Comparison of ENCODE assay signal across 6 cellular contexts in genomic region chr4:128258166-128258565, GRCh38. TPM values are rescaled to one million over a fixed set of nuclear protein-coding genes. Genes with fewer than 3 reads are reported as not detected.
DNase-seq lines count a peak whose midpoint lies in the region; ATAC-seq and TF ChIP-seq lines count a peak whose summit lies in the region.
"Not testable (repeated sequence)": the region's sequence is repeated elsewhere in the genome, so short reads cannot be mapped to it uniquely, and the experiment has no call there.

No MANE protein-coding gene starts in this region.

- peaks cover 17 to 43% of the 10 kb centered on the region in 2 experiments for H3K9me3 Mint-ChIP-seq in H9
- H3K9me3 Mint-ChIP-seq in endodermal cell: peaks cover 33% of the 10 kb centered on the region
- H3K9me3 Mint-ChIP-seq in progenitor cell of endocrine pancreas (ENCODE audit: low read depth): peaks cover 19% of the 10 kb centered on the region

- H3K4me3 Mint-ChIP-seq in H9; endodermal cell; progenitor cell of endocrine pancreas (ENCODE audit: low read depth): not testable (repeated sequence)

- ATAC-seq in left colon: peak; percentile 82

- no CpG with 5 or more reads among the region's 4 CpGs for WGBS in H9 (ENCODE audit: extremely low coverage, insufficient read length, low lambda C conversion rate)
- 85 to 95% methylated on average over 2 to 4 of the region's 4 CpGs for WGBS in endodermal cell (ENCODE audit: insufficient coverage in 1 of 2, insufficient read length in 1 of 2), 2 experiments

- not testable (repeated sequence) for H3K23me2 ChIP-seq in H9 (ENCODE audit: insufficient read length, low read depth, low read length, poor library complexity, severe bottlenecking)

- not testable (repeated sequence) for H2BK12ac ChIP-seq in H9 (ENCODE audit: insufficient read length, low read depth, low read length)

- not testable (repeated sequence) for TF ChIP-seq CTCF in H9 (conservative IDR thresholded peaks at IDR 0.05); VCaP (conservative IDR thresholded peaks at IDR 0.05); endodermal cell (conservative IDR thresholded peaks at IDR 0.05); osteoblast (IDR thresholded peaks at IDR 0.05; ENCODE audit: extremely low read depth, low read depth, low read length); progenitor cell of endocrine pancreas (IDR thresholded peaks at IDR 0.05; ENCODE audit: unreplicated experiment)

- H3K27ac ChIP-seq in H9 (ENCODE audit: insufficient read length, low read depth, low read length); endodermal cell (ENCODE audit: low read depth, low read length); osteoblast (ENCODE audit: low read depth, low read length): not testable (repeated sequence)
- peak overlapping the region; percentile 74; the same call in 1 of the 2 replicates for H3K27ac ChIP-seq in VCaP

- not testable (repeated sequence) for H3K56ac ChIP-seq in H9 (ENCODE audit: insufficient read length, low read depth, low read length)

- H3K36me3 ChIP-seq in endodermal cell (ENCODE audit: control insufficient read depth, insufficient read depth, low read length); osteoblast (ENCODE audit: insufficient read depth, low read length): not testable (repeated sequence)

- H3K4me1 ChIP-seq in H9 (ENCODE audit: insufficient read depth, low read length); endodermal cell (ENCODE audit: control insufficient read depth, insufficient read depth, low read length); osteoblast (ENCODE audit: insufficient read depth, low read length): not testable (repeated sequence)

- not testable (repeated sequence) for H2BK5ac ChIP-seq in H9 (ENCODE audit: insufficient read length, low read length)

- peak overlapping the region in 2 of 3 experiments; percentile 47 to 97; a peak in 3 of 7 replicates for H3K27ac Mint-ChIP-seq in H9
- H3K27ac Mint-ChIP-seq in endodermal cell: not testable (repeated sequence)
- peak overlapping the region; percentile 59 for H3K27ac Mint-ChIP-seq in progenitor cell of endocrine pancreas

- H3K18ac ChIP-seq in H9 (ENCODE audit: insufficient read length, low read depth, low read length): not testable (repeated sequence)

- not testable (repeated sequence) for H2BK20ac ChIP-seq in H9 (ENCODE audit: low read depth, low read length, poor library complexity, severe bottlenecking)

- H3K4me2 ChIP-seq in H9 (ENCODE audit: insufficient read depth, insufficient read length, low read length); osteoblast (ENCODE audit: insufficient read depth, low read length): not testable (repeated sequence)

- H3K27me3 Mint-ChIP-seq in H9 (ENCODE audit: low read depth); endodermal cell (ENCODE audit: insufficient read depth); progenitor cell of endocrine pancreas: not testable (repeated sequence)

- not testable (repeated sequence) for H3K27me3 ChIP-seq in H9 (ENCODE audit: insufficient read depth, low read length); endodermal cell (ENCODE audit: control insufficient read depth, insufficient read depth, low read length, poor library complexity, severe bottlenecking); osteoblast (ENCODE audit: insufficient read depth, low read length)

- not testable (repeated sequence) for DNase-seq in H9; endodermal cell; left colon; osteoblast (ENCODE audit: insufficient read length, low spot score, missing footprints); progenitor cell of endocrine pancreas (ENCODE audit: low spot score, unreplicated experiment)

- H3K4me1 Mint-ChIP-seq in H9 (peaks cover 7 to 11% of the 10 kb centered on the region in 2 experiments), progenitor cell of endocrine pancreas (ENCODE audit: low read depth) (peaks cover 22% of the 10 kb centered on the region)
- H3K4me1 Mint-ChIP-seq in endodermal cell: not testable (repeated sequence)

- not testable (repeated sequence) for H4K8ac ChIP-seq in H9 (replicated peaks; ENCODE audit: insufficient read length, low read depth, low read length)

- peak overlapping the region; percentile 24 for H3K4me3 ChIP-seq in endodermal cell (ENCODE audit: low read length)
- H3K4me3 ChIP-seq in osteoblast (ENCODE audit: insufficient read depth, low read length): not testable (repeated sequence)

- not testable (repeated sequence) for H3K79me2 ChIP-seq in H9 (ENCODE audit: insufficient read depth, low read length); osteoblast (ENCODE audit: insufficient read depth, low read length)

- not testable (repeated sequence) for H2BK120ac ChIP-seq in H9 (ENCODE audit: low read depth, low read length, poor library complexity, severe bottlenecking)

- H3K9ac ChIP-seq in H9 (ENCODE audit: extremely low read depth, insufficient read length, low read length); endodermal cell (ENCODE audit: extremely low read depth, low read length, poor library complexity, severe bottlenecking): not testable (repeated sequence)

- intact Hi-C loops in left colon (cut with DNase I, micrococcal nuclease): not testable (repeated sequence)

- peaks cover 7 to 27% (median 8%) of the 10 kb centered on the region in 3 experiments; a peak in 6 of 7 replicates for H3K36me3 Mint-ChIP-seq in H9 (ENCODE audit: insufficient read depth in 1 of 3, low read depth in 3 of 3)
- H3K36me3 Mint-ChIP-seq in endodermal cell (ENCODE audit: low read depth); progenitor cell of endocrine pancreas (ENCODE audit: insufficient read depth): not testable (repeated sequence)

- H3K23ac ChIP-seq in H9 (ENCODE audit: insufficient read length, low read depth, low read length): not testable (repeated sequence)

- H4K5ac ChIP-seq in H9 (ENCODE audit: insufficient read length, low read depth, low read length): not testable (repeated sequence)

- not testable (repeated sequence) for H3K9me3 ChIP-seq in H9 (ENCODE audit: control insufficient read depth, low read depth, low read length); osteoblast (ENCODE audit: low read depth, low read length)
- peaks cover 15% of the 10 kb centered on the region for H3K9me3 ChIP-seq in endodermal cell (ENCODE audit: control insufficient read depth, low read length)

- not testable (repeated sequence) for H2BK15ac ChIP-seq in H9 (ENCODE audit: low read depth, low read length)

- H2AK5ac ChIP-seq in H9 (ENCODE audit: insufficient read length, low read length): not testable (repeated sequence)

- H4K91ac ChIP-seq in H9 (ENCODE audit: insufficient read length, low read depth, low read length): not testable (repeated sequence)

- not testable (repeated sequence) for H2AFZ ChIP-seq in H9 (ENCODE audit: low read length)
- H2AFZ ChIP-seq in osteoblast (ENCODE audit: low read length): peak overlapping the region; percentile 22

- H3K79me1 ChIP-seq in H9 (ENCODE audit: insufficient read depth, low read depth, low read length, poor library complexity, severe bottlenecking): not testable (repeated sequence)

- not testable (repeated sequence) for H3K14ac ChIP-seq in H9 (ENCODE audit: insufficient read depth, low read length)

- H3T11ph ChIP-seq in H9 (ENCODE audit: low read length): not testable (repeated sequence)

- not testable (repeated sequence) for H3K4ac ChIP-seq in H9 (ENCODE audit: low read depth, low read length)

- H4K20me1 ChIP-seq in H9 (ENCODE audit: control insufficient read depth, insufficient read depth, insufficient read length); osteoblast (ENCODE audit: insufficient read depth, low read length): not testable (repeated sequence)

RNA-seq across cellular contexts. Expression of gene PGRMC2, which starts 29.4 kb away (rescaled TPM):
- total RNA-seq in H9 (2021) (72.6 and 77.6 TPM in 2 replicates), endodermal cell (10 to 100 TPM; 57.0 to 68.5 TPM), left colon (10 to 100 TPM; 79.8 to 90.1 TPM), osteoblast (38.4 and 39.2 TPM in 2 replicates), progenitor cell of endocrine pancreas (65.1 and 69.9 TPM in 2 replicates)
- 68.7 TPM for polyA plus RNA-seq in endodermal cell (2013, experiment 1 of 2)
- polyA plus RNA-seq in endodermal cell (2013, experiment 2 of 2): 70.6 TPM
